In the genomic region with DNA sequence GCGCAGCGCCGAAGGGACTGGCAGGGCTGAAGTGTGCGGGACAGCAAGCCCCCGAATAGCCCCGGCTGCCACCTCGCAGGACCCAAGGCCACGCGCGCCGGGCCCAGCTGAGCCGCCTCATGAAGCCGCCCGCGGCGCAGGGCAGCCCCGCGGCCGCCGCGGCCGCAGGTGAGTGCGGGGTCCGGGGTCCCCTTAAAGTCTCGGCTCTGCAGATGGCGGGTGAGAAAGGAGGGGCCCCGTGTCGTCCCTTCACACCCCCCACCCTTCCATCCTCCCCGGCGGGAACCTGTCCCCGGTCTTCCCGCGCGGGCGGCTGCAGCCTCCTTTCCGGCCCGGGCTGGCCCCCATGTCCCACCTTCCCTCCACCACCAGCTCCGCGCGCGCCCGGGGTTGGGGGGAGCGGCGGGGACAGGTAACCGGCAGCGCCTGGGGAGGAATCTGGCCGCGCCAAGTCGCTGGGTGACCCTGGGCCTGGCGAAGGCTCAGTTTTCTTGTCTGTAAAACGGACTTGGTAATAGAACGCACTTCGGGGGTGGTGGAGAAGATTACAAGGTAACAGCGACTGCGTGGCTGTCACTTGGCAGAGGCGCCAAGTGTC, we compare ENCODE assay signal across 9 cellular contexts. TPM values are rescaled to one million over a fixed set of nuclear protein-coding genes. Genes with fewer than 3 reads are reported as not detected.
DNase-seq lines count a peak whose midpoint lies in the region; ATAC-seq and TF ChIP-seq lines count a peak whose summit lies in the region.
"Had no signal": no experiment of that assay in that cellular context is flagged by ENCODE, and none has a peak within 500 bp of the region (broad histone marks: within the 10 kb centered on the region; RNA-seq: fewer than 3 reads in every experiment).

No MANE protein-coding gene starts in this region.

- ATAC-seq in GM18505 (IDR thresholded peaks at IDR 0.05; ENCODE audit: unreplicated experiment) = peak; percentile 16
- ATAC-seq in HG02870 (IDR thresholded peaks at IDR 0.05; ENCODE audit: unreplicated experiment) = peak; percentile 18
- peak; percentile 30 for ATAC-seq in mucosa of descending colon
- ATAC-seq in upper lobe of left lung (ENCODE audit: low FRiP score in 2 of 2) = peak in 1 of 2 donors; percentile 22

- H3K4me1 ChIP-seq in mucosa of descending colon (ENCODE audit: low read depth) (peaks cover 11% of the 10 kb centered on the region), upper lobe of left lung (peaks cover 0 to 37% (median 15%) of the 10 kb centered on the region in 4 donors)

- H3K9me3 ChIP-seq in mucosa of descending colon = no peaks in the 10 kb centered on the region
- no peaks in the 10 kb centered on the region for H3K9me3 ChIP-seq in upper lobe of left lung

- H3K4me1 Mint-ChIP-seq in dendritic cell treated with granulocyte-macrophage colony-stimulating factor and Interleukin-4, amounts not matched to agents 40 ng/mL and 50 ng/mL, for 4 days (ENCODE audit: low read depth) = peaks cover 59% of the 10 kb centered on the region

- TF ChIP-seq EP300 in upper lobe of left lung (IDR thresholded peaks at IDR 0.05) = no peak

- H3K27me3 Mint-ChIP-seq in dendritic cell treated with granulocyte-macrophage colony-stimulating factor and Interleukin-4, amounts not matched to agents 40 ng/mL and 50 ng/mL, for 4 days = peaks cover 28% of the 10 kb centered on the region

- TF ChIP-seq CTCF in mucosa of descending colon (IDR thresholded peaks at IDR 0.05) = no peak
- no peak for TF ChIP-seq CTCF in upper lobe of left lung (IDR thresholded peaks at IDR 0.05)

- 0 to 1% methylated on average over 4 to 29 of the region's 56 CpGs for WGBS in upper lobe of left lung, 2 donors

- DNase-seq in T-helper 9 cell = peak; percentile 32
- DNase-seq in mucosa of descending colon = peak; percentile 14 to 60 (median 50)
- peak in 1 of 2 donors; percentile 92 for DNase-seq in upper lobe of left lung
- no peak for DNase-seq in RKO (ENCODE audit: low spot score)
- DNase-seq in NCI-H446 treated with DMSO at 0.1 percent for 48 hours (lab: John Stamatoyannopoulos, UW) = no peak

- no peaks in the 10 kb centered on the region for H3K9me3 Mint-ChIP-seq in dendritic cell treated with granulocyte-macrophage colony-stimulating factor and Interleukin-4, amounts not matched to agents 40 ng/mL and 50 ng/mL, for 4 days

- peak overlapping the region; percentile 89 to 96 (median 94) for H3K27ac ChIP-seq in upper lobe of left lung
- H3K27ac ChIP-seq: VCaP had no signal

- TF ChIP-seq POLR2A in GM18505 (IDR thresholded peaks at IDR 0.05; ENCODE audit: borderline replicate concordance, extremely low read depth, insufficient read depth, insufficient read length) (peak; percentile 83), upper lobe of left lung (IDR thresholded peaks at IDR 0.05) (peak in 3 of 4 donors; percentile 5 to 97 (median 95))

- H3K27ac Mint-ChIP-seq in dendritic cell treated with granulocyte-macrophage colony-stimulating factor and Interleukin-4, amounts not matched to agents 40 ng/mL and 50 ng/mL, for 4 days = peak overlapping the region; percentile 83

- H3K27me3 ChIP-seq in upper lobe of left lung = no peaks in the 10 kb centered on the region

- peak overlapping the region; percentile 80 for H3K4me3 Mint-ChIP-seq in dendritic cell treated with granulocyte-macrophage colony-stimulating factor and Interleukin-4, amounts not matched to agents 40 ng/mL and 50 ng/mL, for 4 days

- peaks cover 6% of the 10 kb centered on the region for H3K36me3 Mint-ChIP-seq in dendritic cell treated with granulocyte-macrophage colony-stimulating factor and Interleukin-4, amounts not matched to agents 40 ng/mL and 50 ng/mL, for 4 days (ENCODE audit: low read depth)

- H3K4me3 ChIP-seq in mucosa of descending colon (peak overlapping the region; percentile 28), upper lobe of left lung (peak overlapping the region; percentile 80 to 92 (median 86))

- intact Hi-C loops in dendritic cell treated with granulocyte-macrophage colony-stimulating factor and Interleukin-4, amounts not matched to agents 40 ng/mL and 50 ng/mL, for 4 days (cut with micrococcal nuclease) = loop anchor here (1.0 kb wide), 1 partner anchor 8 kb away; no protein-coding TSS in a partner anchor
- intact Hi-C loops in mucosa of descending colon (cut with DNase I, micrococcal nuclease) = no loop called here

- H3K36me3 ChIP-seq in mucosa of descending colon (ENCODE audit: low read depth) (no peaks in the 10 kb centered on the region), upper lobe of left lung (peaks cover 0 to 49% (median 13%) of the 10 kb centered on the region in 4 donors)

RNA-seq across cellular contexts. Expression of a gene that starts 0.3 kb away (rescaled TPM):
- total RNA-seq in mucosa of descending colon = 10 to 100 TPM in 1 of 3 donors, 1 to 10 TPM in 2; 2.5 to 14.0 (median 4.7) TPM
- 1,000 to 10,000 TPM in 2 of 6 donors, 100 to 1,000 TPM in 4; 359 to 1,301 (median 720) TPM for total RNA-seq in upper lobe of left lung

Comparison
In these comparisons a context has a peak if more than half of its experiments do, and no peak if none do; other contexts are left out.
1. DNase-seq: peak in T-helper 9 cell (single experiment) and mucosa of descending colon (3 of 3); none in RKO (single experiment) and NCI-H446 treated with DMSO at 0.1 percent for 48 hours (single experiment).
2. RNA of a gene that starts 0.3 kb away (total RNA-seq): 359 to 1,301 TPM in upper lobe of left lung; 2.5 to 14.0 TPM in mucosa of descending colon; every median in the first group is over 10 times any median in the second.